8 cellular contexts compared by ENCODE assay signal in the genomic region with DNA sequence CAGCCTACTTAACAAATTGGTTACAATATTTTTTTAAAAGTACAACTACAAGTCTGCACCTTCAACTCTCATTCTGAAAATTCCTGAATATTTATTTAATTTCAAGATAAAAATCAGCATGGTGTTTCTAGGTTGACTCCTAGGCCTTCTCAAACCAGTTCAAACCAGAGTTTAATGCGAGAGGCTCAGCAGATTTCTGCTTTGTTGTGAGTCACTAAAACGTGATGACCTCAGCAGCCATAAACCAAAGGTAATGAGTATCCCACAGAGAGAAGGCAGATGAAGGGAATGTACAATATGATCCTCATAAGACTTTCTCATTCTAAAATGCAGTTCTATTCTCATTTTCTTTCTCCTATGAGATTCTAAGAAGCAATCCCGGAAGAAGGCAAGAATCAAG. TPM values are rescaled to one million over a fixed set of nuclear protein-coding genes. Genes with fewer than 3 reads are reported as not detected.
DNase-seq lines count a peak whose midpoint lies in the region; ATAC-seq and TF ChIP-seq lines count a peak whose summit lies in the region.

No MANE protein-coding gene starts in this region.

- peak overlapping the region; percentile 84 for H3K27ac Mint-ChIP-seq in chondrocyte (ENCODE audit: unreplicated experiment)

- TF ChIP-seq CTCF in HCT116 (IDR thresholded peaks at IDR 0.05 in 2 of 3, conservative IDR thresholded peaks at IDR 0.05 in 1 of 3; ENCODE audit: borderline replicate concordance in 1 of 3, insufficient read depth in 1 of 3, low read depth in 2 of 3, low read length in 2 of 3) (no peak), chondrocyte (IDR thresholded peaks at IDR 0.05) (no peak)

- TF ChIP-seq RAD21 in HCT116 (IDR thresholded peaks at IDR 0.05; ENCODE audit: low read depth) = no peak

- peaks cover 25% of the 10 kb centered on the region in 2 experiments; a peak in 3 of 4 replicates for H3K36me3 ChIP-seq in HCT116 (ENCODE audit: control insufficient read depth in 1 of 2, insufficient read depth in 2 of 2, low read length in 2 of 2)
- peaks cover 11% of the 10 kb centered on the region for H3K36me3 ChIP-seq in muscle layer of colon (ENCODE audit: insufficient read depth, low read length)

- TF ChIP-seq POLR2A in HCT116 (IDR thresholded peaks at IDR 0.05; ENCODE audit: borderline replicate concordance, extremely low read depth, insufficient read depth, insufficient read length) (no peak), GM18505 (IDR thresholded peaks at IDR 0.05; ENCODE audit: borderline replicate concordance, extremely low read depth, insufficient read depth, insufficient read length) (no peak)

- intact Hi-C loops in HCT116 (cut with micrococcal nuclease) = no loop called here

- POLR2A ChIA-PET in HCT116 (lab: Charles Lee) = interaction anchor here (1.3 to 1.6 kb wide), 2 partner anchors 15 to 83 kb away, joined by 3 read pairs; no protein-coding TSS in a partner anchor

- H3K9me3 ChIP-seq in HCT116 (ENCODE audit: control insufficient read depth in 1 of 2, insufficient read depth in 1 of 2, low read depth in 1 of 2, low read length in 2 of 2) = no peaks in the 10 kb centered on the region
- H3K9me3 ChIP-seq in muscle layer of colon (ENCODE audit: low read length) = no peaks in the 10 kb centered on the region

- peak; percentile 21 for DNase-seq in AML-193 (lab: John Stamatoyannopoulos, UW)
- DNase-seq in HCT116 (ENCODE audit: low read depth, low spot score) = peak; percentile 47
- DNase-seq in RPMI7951 (ENCODE audit: low read depth) = peak; percentile 68
- no peak for DNase-seq in chondrocyte (ENCODE audit: low spot score)

- no peak overlapping the region for H2AFZ ChIP-seq in HCT116 (ENCODE audit: low read depth, low read length, poor library complexity, severe bottlenecking)

- no peaks in the 10 kb centered on the region for H4K20me1 ChIP-seq in HCT116 (ENCODE audit: insufficient read depth)

- peak overlapping the region; percentile 88 for H3K4me3 Mint-ChIP-seq in chondrocyte (ENCODE audit: unreplicated experiment)

- BruUV-seq in HCT116 (replicated peaks; lab: Mats Ljungman, UMichigan) = no TSS peak

- H3K27me3 ChIP-seq in HCT116 (ENCODE audit: insufficient read depth, low read length) = no peaks in the 10 kb centered on the region
- H3K27me3 ChIP-seq in muscle layer of colon (ENCODE audit: control insufficient read depth in 1 of 2, insufficient read depth in 2 of 2, low read length in 2 of 2) = no peaks in the 10 kb centered on the region

- peaks cover 26% of the 10 kb centered on the region for H3K4me1 Mint-ChIP-seq in chondrocyte (ENCODE audit: low read depth)

- H3K79me2 ChIP-seq in HCT116 (ENCODE audit: insufficient read depth, low read length) = peaks cover 44% of the 10 kb centered on the region

- H3K4me2 ChIP-seq in HCT116 (ENCODE audit: low read length) = peak overlapping the region; percentile 79

- peaks cover 8 to 21% of the 10 kb centered on the region in 2 experiments for H3K4me1 ChIP-seq in HCT116 (ENCODE audit: control insufficient read depth in 1 of 2, insufficient read depth in 2 of 2, low read length in 2 of 2)
- peaks cover 35% of the 10 kb centered on the region for H3K4me1 ChIP-seq in muscle layer of colon (ENCODE audit: insufficient read depth, low read length)

- CTCF ChIA-PET in HCT116 (lab: Charles Lee) = interaction anchor here (0.9 kb wide), 1 partner anchor 126 kb away, joined by 3 read pairs; no protein-coding TSS in a partner anchor

- H3K9me2 ChIP-seq in HCT116 (ENCODE audit: insufficient read depth) = no peaks in the 10 kb centered on the region

- peak overlapping the region; percentile 77 for H3K9ac ChIP-seq in HCT116 (ENCODE audit: low read length)
- H3K9ac ChIP-seq in muscle layer of colon (ENCODE audit: low read length) = peak overlapping the region; percentile 18

- peaks cover 1% of the 10 kb centered on the region for H3K27me3 Mint-ChIP-seq in chondrocyte (ENCODE audit: low read depth)

- H3K4me3 ChIP-seq in HCT116 (replicated peaks in 1 of 2; ENCODE audit: low read depth in 1 of 2, low read length in 2 of 2) (peak overlapping the region; percentile 85 to 91), muscle layer of colon (ENCODE audit: low read depth in 1 of 2, low read length in 2 of 2) (peak overlapping the region; percentile 65 to 84)

- H3K27ac ChIP-seq in HCT116 (ENCODE audit: low read depth, low read length) (peak overlapping the region; percentile 72; the same call in 1 of the 2 replicates), muscle layer of colon (ENCODE audit: low read depth, low read length) (peak overlapping the region; percentile 73)

- peaks cover 4% of the 10 kb centered on the region for H3K36me3 Mint-ChIP-seq in chondrocyte (ENCODE audit: low read depth)

- ATAC-seq in HCT116 (peak; percentile 33), GM18505 (IDR thresholded peaks at IDR 0.05; ENCODE audit: unreplicated experiment) (no peak), HG03378 (IDR thresholded peaks at IDR 0.05; ENCODE audit: unreplicated experiment) (no peak), GM18868 (IDR thresholded peaks at IDR 0.05; ENCODE audit: unreplicated experiment) (no peak)

- RAD21 ChIA-PET in HCT116 (lab: Charles Lee; ENCODE audit: low non-redundant PET in 1 of 2, low total read pairs in 2 of 2, uncharacterized antibody in 2 of 2, unreplicated experiment in 2 of 2) = no interaction called here

- no peaks in the 10 kb centered on the region for H3K9me3 Mint-ChIP-seq in chondrocyte (ENCODE audit: low read depth)

TF ChIP-seq in HCT116, 20 proteins besides CTCF, POLR2A, EP300 and RAD21 (continues in another document):
- TF ChIP-seq, protein P1, sequence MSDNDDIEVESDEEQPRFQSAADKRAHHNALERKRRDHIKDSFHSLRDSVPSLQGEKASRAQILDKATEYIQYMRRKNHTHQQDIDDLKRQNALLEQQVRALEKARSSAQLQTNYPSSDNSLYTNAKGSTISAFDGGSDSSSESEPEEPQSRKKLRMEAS (IDR thresholded peaks at IDR 0.05) = peak; percentile 35; the same call in 1 of the 2 replicates
- TF ChIP-seq TCF7L2 (IDR thresholded peaks at IDR 0.05; ENCODE audit: borderline replicate concordance, extremely low read depth, insufficient read depth, insufficient read length) = no peak
- peak; percentile 70 for TF ChIP-seq FOSL1 (IDR thresholded peaks at IDR 0.05; ENCODE audit: low read depth)
- no peak for TF ChIP-seq ZNF274 (IDR thresholded peaks at IDR 0.05; ENCODE audit: low read depth, low read length)
- TF ChIP-seq POLR2AphosphoS5 (IDR thresholded peaks at IDR 0.05; ENCODE audit: low read depth, low read length) = no peak
- TF ChIP-seq EZH2phosphoT487 (IDR thresholded peaks at IDR 0.05; ENCODE audit: borderline replicate concordance) = no peak
- no peak for TF ChIP-seq YY1 (IDR thresholded peaks at IDR 0.05; ENCODE audit: extremely low read depth, insufficient replicate concordance, low read depth, low read length)
- TF ChIP-seq, protein P2, sequence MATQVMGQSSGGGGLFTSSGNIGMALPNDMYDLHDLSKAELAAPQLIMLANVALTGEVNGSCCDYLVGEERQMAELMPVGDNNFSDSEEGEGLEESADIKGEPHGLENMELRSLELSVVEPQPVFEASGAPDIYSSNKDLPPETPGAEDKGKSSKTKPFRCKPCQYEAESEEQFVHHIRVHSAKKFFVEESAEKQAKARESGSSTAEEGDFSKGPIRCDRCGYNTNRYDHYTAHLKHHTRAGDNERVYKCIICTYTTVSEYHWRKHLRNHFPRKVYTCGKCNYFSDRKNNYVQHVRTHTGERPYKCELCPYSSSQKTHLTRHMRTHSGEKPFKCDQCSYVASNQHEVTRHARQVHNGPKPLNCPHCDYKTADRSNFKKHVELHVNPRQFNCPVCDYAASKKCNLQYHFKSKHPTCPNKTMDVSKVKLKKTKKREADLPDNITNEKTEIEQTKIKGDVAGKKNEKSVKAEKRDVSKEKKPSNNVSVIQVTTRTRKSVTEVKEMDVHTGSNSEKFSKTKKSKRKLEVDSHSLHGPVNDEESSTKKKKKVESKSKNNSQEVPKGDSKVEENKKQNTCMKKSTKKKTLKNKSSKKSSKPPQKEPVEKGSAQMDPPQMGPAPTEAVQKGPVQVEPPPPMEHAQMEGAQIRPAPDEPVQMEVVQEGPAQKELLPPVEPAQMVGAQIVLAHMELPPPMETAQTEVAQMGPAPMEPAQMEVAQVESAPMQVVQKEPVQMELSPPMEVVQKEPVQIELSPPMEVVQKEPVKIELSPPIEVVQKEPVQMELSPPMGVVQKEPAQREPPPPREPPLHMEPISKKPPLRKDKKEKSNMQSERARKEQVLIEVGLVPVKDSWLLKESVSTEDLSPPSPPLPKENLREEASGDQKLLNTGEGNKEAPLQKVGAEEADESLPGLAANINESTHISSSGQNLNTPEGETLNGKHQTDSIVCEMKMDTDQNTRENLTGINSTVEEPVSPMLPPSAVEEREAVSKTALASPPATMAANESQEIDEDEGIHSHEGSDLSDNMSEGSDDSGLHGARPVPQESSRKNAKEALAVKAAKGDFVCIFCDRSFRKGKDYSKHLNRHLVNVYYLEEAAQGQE (IDR thresholded peaks at IDR 0.05; ENCODE audit: low read depth) = no peak
- TF ChIP-seq SP1 (IDR thresholded peaks at IDR 0.05; ENCODE audit: low read depth) = 0 out of 2 replicates have a peak, but pooled peaks have one; percentile 17
- no peak for TF ChIP-seq ZFX (IDR thresholded peaks at IDR 0.05)
- TF ChIP-seq, protein P3, sequence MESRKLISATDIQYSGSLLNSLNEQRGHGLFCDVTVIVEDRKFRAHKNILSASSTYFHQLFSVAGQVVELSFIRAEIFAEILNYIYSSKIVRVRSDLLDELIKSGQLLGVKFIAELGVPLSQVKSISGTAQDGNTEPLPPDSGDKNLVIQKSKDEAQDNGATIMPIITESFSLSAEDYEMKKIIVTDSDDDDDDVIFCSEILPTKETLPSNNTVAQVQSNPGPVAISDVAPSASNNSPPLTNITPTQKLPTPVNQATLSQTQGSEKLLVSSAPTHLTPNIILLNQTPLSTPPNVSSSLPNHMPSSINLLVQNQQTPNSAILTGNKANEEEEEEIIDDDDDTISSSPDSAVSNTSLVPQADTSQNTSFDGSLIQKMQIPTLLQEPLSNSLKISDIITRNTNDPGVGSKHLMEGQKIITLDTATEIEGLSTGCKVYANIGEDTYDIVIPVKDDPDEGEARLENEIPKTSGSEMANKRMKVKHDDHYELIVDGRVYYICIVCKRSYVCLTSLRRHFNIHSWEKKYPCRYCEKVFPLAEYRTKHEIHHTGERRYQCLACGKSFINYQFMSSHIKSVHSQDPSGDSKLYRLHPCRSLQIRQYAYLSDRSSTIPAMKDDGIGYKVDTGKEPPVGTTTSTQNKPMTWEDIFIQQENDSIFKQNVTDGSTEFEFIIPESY (IDR thresholded peaks at IDR 0.05; ENCODE audit: extremely low read depth, insufficient replicate concordance, low read length) = no peak
- TF ChIP-seq JUND (IDR thresholded peaks at IDR 0.05) = peak; percentile 67
- no peak for TF ChIP-seq SRF (IDR thresholded peaks at IDR 0.05; ENCODE audit: low read depth)

RNA-seq across cellular contexts. Expression of gene PRDM4, which starts 1.5 kb away (rescaled TPM):
- total RNA-seq in HCT116 (2021; ENCODE audit: unreplicated experiment) = 32.9 TPM
- polyA plus RNA-seq in HCT116 (2012) = 22.3 and 23.1 TPM in 2 replicates
- total RNA-seq in RPMI7951 (2014; rRNA removed; shearing (Covaris generic)) = 16.5 and 18.7 TPM in 2 replicates
- 19.6 to 23.1 TPM (median 22.5 TPM) in 3 replicates for total RNA-seq in chondrocyte

RNA-seq across cellular contexts. Expression of gene ASCL4, which starts 15.1 kb away (rescaled TPM):
- total RNA-seq in HCT116 (2021; ENCODE audit: unreplicated experiment) (not detected), chondrocyte (not detected in 3 replicates)
- not detected in 2 replicates for polyA plus RNA-seq in HCT116 (2012)
- total RNA-seq in RPMI7951 (2014; rRNA removed; shearing (Covaris generic)) = not detected in 2 replicates
